23 cellular contexts compared by ENCODE assay signal in genomic region chr3:42174679-42175660, GRCh38.
DNase-seq lines count a peak whose midpoint lies in the region; ATAC-seq, FAIRE-seq and TF ChIP-seq lines count a peak whose summit lies in the region.
"Had no signal": no experiment of that assay in that cellular context is flagged by ENCODE, and none has a peak within 500 bp of the region (broad histone marks: within the 10 kb centered on the region; RNA-seq: fewer than 3 reads in every experiment).

No MANE protein-coding gene starts in this region.

- peaks cover 31% of the 10 kb centered on the region for H3K79me2 ChIP-seq in astrocyte (ENCODE audit: insufficient read depth, low read length)

- H3K4me3 ChIP-seq in astrocyte (ENCODE audit: insufficient read depth, low read depth, low read length) (no peak overlapping the region), adrenal gland (no peak overlapping the region)
- H3K4me3 ChIP-seq: esophagus muscularis mucosa, HAP-1, smooth muscle cell, upper lobe of right lung had no signal

- H2AFZ ChIP-seq in astrocyte (ENCODE audit: low read depth, low read length): no peak overlapping the region

- H3K27me3 ChIP-seq in astrocyte (ENCODE audit: insufficient read depth, low read length) (no peaks in the 10 kb centered on the region), adrenal gland (no peaks in the 10 kb centered on the region)
- H3K27me3 ChIP-seq: esophagus muscularis mucosa, upper lobe of right lung had no signal

- no peak for DNase-seq in stimulated activated naive CD8-positive, alpha-beta T cell treated with anti-CD3 and anti-CD28 coated beads, Interleukin-15, amount 100 ng/mL, for 72 hours
- no peak for DNase-seq in stimulated activated naive CD8-positive, alpha-beta T cell treated with anti-CD3 and anti-CD28 coated beads, Interleukin-15, Interleukin-2, amounts not matched to agents 100 U/mL and 50 U/mL, for 24 hours
- DNase-seq in astrocyte (ENCODE audit: low read depth): peak; percentile 36
- no peak for DNase-seq in stimulated activated CD8-positive, alpha-beta memory T cell treated with anti-CD3 and anti-CD28 coated beads, Interleukin-4, amount 100 ng/mL, for 48 hours
- no peak for DNase-seq in adrenal gland
- DNase-seq in stimulated activated CD4-positive, alpha-beta T cell treated with anti-CD3 and anti-CD28 coated beads, Interleukin-15, amount 100 ng/mL, for 24 hours: no peak
- DNase-seq: activated CD8-positive, alpha-beta T cell treated with anti-CD3 and anti-CD28 coated beads, Interleukin-2, amount 10 ng/mL, durations not matched to agents 7 days and 5 days; activated T-cell treated with anti-CD3 and anti-CD28 coated beads, Interleukin-2, amount 50 U/mL, for 4 hours; CD8-positive, alpha-beta memory T cell; DND-41; naive thymus-derived CD4-positive, alpha-beta T cell; NCI-H510A; posterior cingulate gyrus; SHP77 treated with DMSO at 0.1 percent for 48 hours; upper lobe of right lung had no signal

- WGBS in adrenal gland, 4 donors: 88 to 95% (median 93%) methylated on average over 12 of the region's 12 CpGs

- H3K36me3 ChIP-seq in astrocyte (ENCODE audit: insufficient read depth, low read length): no peaks in the 10 kb centered on the region
- H3K36me3 ChIP-seq in adrenal gland (replicated peaks in 1 of 2): no peaks in the 10 kb centered on the region
- H3K36me3 ChIP-seq: HAP-1 had no signal

- TF ChIP-seq CTCF in astrocyte (IDR thresholded peaks at IDR 0.05; ENCODE audit: insufficient read depth, low read depth, low read length) (no peak), nephron (IDR thresholded peaks at IDR 0.05; ENCODE audit: unreplicated experiment in 3 of 3) (no peak), adrenal gland (IDR thresholded peaks at IDR 0.05) (no peak)

- H3K9me3 ChIP-seq in astrocyte (ENCODE audit: insufficient read depth, low read depth, low read length): no peaks in the 10 kb centered on the region
- no peaks in the 10 kb centered on the region for H3K9me3 ChIP-seq in adrenal gland (replicated peaks in 1 of 3)
- H3K9me3 ChIP-seq: esophagus muscularis mucosa, HAP-1, upper lobe of right lung had no signal

- H3K27ac Mint-ChIP-seq in stimulated activated naive CD8-positive, alpha-beta T cell treated with anti-CD3 and anti-CD28 coated beads, Interleukin-15, amount 100 ng/mL, for 72 hours: peak overlapping the region; percentile 15 to 24
- H3K27ac Mint-ChIP-seq in astrocyte (ENCODE audit: unreplicated experiment): no peak overlapping the region
- H3K27ac Mint-ChIP-seq in nephron: peak overlapping the region; percentile 38 to 43 (median 40)
- H3K27ac Mint-ChIP-seq: activated naive CD8-positive, alpha-beta T cell; T-helper 2 cell treated with Interferon-gamma antibody and Interleukin-4, amounts not matched to agents 5 μg/mL and 100 μg/mL, for 36 hours; WTC11 had no signal

- H3K36me3 Mint-ChIP-seq in astrocyte (ENCODE audit: low read depth, unreplicated experiment) (peaks cover 7% of the 10 kb centered on the region), nephron (ENCODE audit: low read depth) (peaks cover 5% of the 10 kb centered on the region)

- H3K27me3 Mint-ChIP-seq in stimulated activated naive CD8-positive, alpha-beta T cell treated with anti-CD3 and anti-CD28 coated beads, Interleukin-15, amount 100 ng/mL, for 72 hours: no peaks in the 10 kb centered on the region
- no peaks in the 10 kb centered on the region for H3K27me3 Mint-ChIP-seq in astrocyte (ENCODE audit: low read depth, unreplicated experiment)
- H3K27me3 Mint-ChIP-seq in nephron (ENCODE audit: low read depth): no peaks in the 10 kb centered on the region
- H3K27me3 Mint-ChIP-seq: activated naive CD8-positive, alpha-beta T cell; CD8-positive, alpha-beta memory T cell; naive thymus-derived CD4-positive, alpha-beta T cell had no signal

- no peak overlapping the region for H3K4me3 Mint-ChIP-seq in stimulated activated naive CD8-positive, alpha-beta T cell treated with anti-CD3 and anti-CD28 coated beads, Interleukin-15, amount 100 ng/mL, for 72 hours
- no peak overlapping the region for H3K4me3 Mint-ChIP-seq in astrocyte (ENCODE audit: unreplicated experiment)
- H3K4me3 Mint-ChIP-seq in nephron: no peak overlapping the region
- H3K4me3 Mint-ChIP-seq: activated CD8-positive, alpha-beta T cell treated with anti-CD3 and anti-CD28 coated beads, Interleukin-2, amount 10 ng/mL, durations not matched to agents 7 days and 5 days; activated naive CD8-positive, alpha-beta T cell; activated T-cell treated with anti-CD3 and anti-CD28 coated beads, Interleukin-2, amount 50 U/mL, for 4 hours; naive thymus-derived CD4-positive, alpha-beta T cell; WTC11 had no signal

- ATAC-seq in stimulated activated naive CD8-positive, alpha-beta T cell treated with anti-CD3 and anti-CD28 coated beads, Interleukin-15, amount 100 ng/mL, for 72 hours: no peak
- no peak for ATAC-seq in stimulated activated naive CD8-positive, alpha-beta T cell treated with anti-CD3 and anti-CD28 coated beads, Interleukin-15, Interleukin-2, amounts not matched to agents 100 U/mL and 50 U/mL, for 24 hours
- ATAC-seq in HG03460 (IDR thresholded peaks at IDR 0.05; ENCODE audit: unreplicated experiment): no peak
- ATAC-seq: activated CD8-positive, alpha-beta T cell treated with anti-CD3 and anti-CD28 coated beads, Interleukin-2, amount 10 ng/mL, durations not matched to agents 7 days and 5 days; activated T-cell treated with anti-CD3 and anti-CD28 coated beads, Interleukin-2, amount 50 U/mL, for 4 hours; naive thymus-derived CD4-positive, alpha-beta T cell; upper lobe of right lung; WTC11 had no signal

- TF ChIP-seq POLR2A in adrenal gland (IDR thresholded peaks at IDR 0.05): no peak

- no peak for FAIRE-seq in astrocyte (lab: Jason Lieb, UNC)

- peaks cover 76% of the 10 kb centered on the region for H4K20me1 ChIP-seq in astrocyte (ENCODE audit: insufficient read depth, low read length)

- no peak overlapping the region for H3K4me2 ChIP-seq in astrocyte (ENCODE audit: low read length)
- H3K4me2 ChIP-seq: smooth muscle cell had no signal

- H3K4me1 ChIP-seq in astrocyte (ENCODE audit: insufficient read depth, low read length): peaks cover 11% of the 10 kb centered on the region
- H3K4me1 ChIP-seq in adrenal gland (replicated peaks in 1 of 2): peaks cover 0 to 15% of the 10 kb centered on the region in 2 donors

- peaks cover 41% of the 10 kb centered on the region for H3K4me1 Mint-ChIP-seq in stimulated activated naive CD8-positive, alpha-beta T cell treated with anti-CD3 and anti-CD28 coated beads, Interleukin-15, amount 100 ng/mL, for 72 hours
- H3K4me1 Mint-ChIP-seq in astrocyte (ENCODE audit: low read depth, unreplicated experiment) (peaks cover 12% of the 10 kb centered on the region), nephron (peaks cover 41% of the 10 kb centered on the region)

- H3K9me3 Mint-ChIP-seq in stimulated activated naive CD8-positive, alpha-beta T cell treated with anti-CD3 and anti-CD28 coated beads, Interleukin-15, amount 100 ng/mL, for 72 hours: no peaks in the 10 kb centered on the region
- H3K9me3 Mint-ChIP-seq in astrocyte (ENCODE audit: unreplicated experiment) (no peaks in the 10 kb centered on the region), nephron (no peaks in the 10 kb centered on the region)
- H3K9me3 Mint-ChIP-seq: activated T-cell treated with anti-CD3 and anti-CD28 coated beads, Interleukin-2, amount 50 U/mL, for 4 hours; CD8-positive, alpha-beta memory T cell; naive thymus-derived CD4-positive, alpha-beta T cell; T-helper 2 cell treated with Interferon-gamma antibody and Interleukin-4, amounts not matched to agents 5 μg/mL and 100 μg/mL, for 36 hours; WTC11 had no signal

- H3K9ac ChIP-seq in astrocyte (ENCODE audit: low read length): no peak overlapping the region

- H3K27ac ChIP-seq in astrocyte (ENCODE audit: low read depth, low read length) (no peak overlapping the region), adrenal gland (no peak overlapping the region)
- H3K27ac ChIP-seq: esophagus muscularis mucosa, upper lobe of right lung had no signal

- intact Hi-C loops in adrenal gland (cut with DNase I): no loop called here
